9 cellular contexts compared by ENCODE assay signal in the genomic region with DNA sequence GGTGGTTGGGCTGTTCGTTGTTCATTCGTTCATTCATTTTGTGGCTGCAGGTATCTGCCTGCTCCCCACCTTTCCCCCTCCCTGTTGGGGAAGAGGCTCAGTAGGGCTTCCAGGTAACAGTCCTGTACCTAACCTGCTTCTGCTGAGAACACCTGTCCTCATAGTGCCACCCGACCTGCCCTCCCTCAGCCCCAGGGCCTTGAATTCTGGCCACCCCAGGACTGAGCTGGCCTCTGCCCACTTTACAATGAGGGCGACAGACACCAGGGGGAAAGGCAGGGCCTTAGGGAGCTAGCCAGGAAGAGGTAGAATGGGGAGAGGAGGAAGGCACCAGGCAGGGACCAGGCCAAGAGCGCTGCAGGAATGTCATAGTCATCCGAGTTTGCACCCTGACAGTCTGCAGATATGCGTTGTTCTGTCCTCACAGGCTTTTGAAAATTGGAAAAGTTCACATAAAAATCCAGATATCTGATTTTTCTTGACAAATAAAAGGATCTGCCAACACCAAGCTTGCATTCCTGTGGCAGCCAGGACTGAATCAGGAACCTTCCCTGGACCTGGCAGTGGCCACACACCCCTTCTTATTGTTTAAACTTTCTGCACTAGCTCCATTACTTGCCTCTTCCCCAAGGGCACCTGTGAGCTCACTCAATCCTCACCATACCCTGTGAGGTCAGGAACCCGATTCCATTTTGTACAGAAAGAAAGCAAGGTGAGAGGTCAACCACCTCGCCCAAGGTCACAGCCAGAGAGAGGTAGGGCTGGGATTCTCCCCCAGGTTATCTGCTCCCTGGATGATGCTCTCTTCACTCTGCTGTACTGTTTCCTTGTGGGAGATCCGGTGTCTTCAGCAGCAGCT. TPM values are rescaled to one million over a fixed set of nuclear protein-coding genes. Genes with fewer than 3 reads are reported as not detected.
DNase-seq lines count a peak whose midpoint lies in the region; ATAC-seq, FAIRE-seq and TF ChIP-seq lines count a peak whose summit lies in the region.
"Had no signal": no experiment of that assay in that cellular context is flagged by ENCODE, and none has a peak within 500 bp of the region (broad histone marks: within the 10 kb centered on the region; RNA-seq: fewer than 3 reads in every experiment).

No MANE protein-coding gene starts in this region.

- POLR2A ChIA-PET in endothelial cell of umbilical vein (lab: Charles Lee) = no interaction called here
- POLR2A ChIA-PET in naive thymus-derived CD8-positive, alpha-beta T cell (lab: Charles Lee) = no interaction called here

- no peaks in the 10 kb centered on the region for H3K9me1 ChIP-seq in endothelial cell of umbilical vein (replicated peaks; ENCODE audit: control insufficient read depth, extremely low read depth, insufficient read depth, low read length)

- H3K9me3 ChIP-seq in left ventricle myocardium inferior (replicated peaks) = no peaks in the 10 kb centered on the region
- H3K9me3 ChIP-seq in endothelial cell of umbilical vein (replicated peaks; ENCODE audit: control insufficient read depth, insufficient read depth, low read length) = no peaks in the 10 kb centered on the region
- H3K9me3 ChIP-seq in vagina = no peaks in the 10 kb centered on the region

- H3K27ac ChIP-seq in left ventricle myocardium inferior (replicated peaks) (peak overlapping the region; percentile 89), endothelial cell of umbilical vein (ENCODE audit: insufficient read depth, low read depth, low read length) (peak overlapping the region; percentile 1), vagina (peak overlapping the region; percentile 87)

- dilution Hi-C loops in endothelial cell of umbilical vein (cut with MboI; ENCODE audit: extremely low pct_ligation_motif_present, low sequenced_read_pairs) = loop anchor here (25.0 kb wide), 1 partner anchor 676 kb away; no protein-coding TSS in a partner anchor

- peak overlapping the region; percentile 97 for H2AFZ ChIP-seq in endothelial cell of umbilical vein (ENCODE audit: low read depth, low read length)

- FAIRE-seq in endothelial cell of umbilical vein (lab: Jason Lieb, UNC) = no peak

- H3K36me3 Mint-ChIP-seq in naive thymus-derived CD8-positive, alpha-beta T cell = no peaks in the 10 kb centered on the region

- H3K36me3 ChIP-seq in left ventricle myocardium inferior (no peaks in the 10 kb centered on the region), endothelial cell of umbilical vein (ENCODE audit: control insufficient read depth in 2 of 2, extremely low read depth in 1 of 2, insufficient read depth in 2 of 2, low read length in 2 of 2) (no peaks in the 10 kb centered on the region), vagina (no peaks in the 10 kb centered on the region)

- H3K27ac Mint-ChIP-seq in naive thymus-derived CD8-positive, alpha-beta T cell = peak overlapping the region in 8 of 10 donors; percentile 4 to 74 (median 44)
- H3K27ac Mint-ChIP-seq: activated B cell treated with CpG ODN at 0.5 μM for 24 hours had no signal

- no peaks in the 10 kb centered on the region for H3K79me2 ChIP-seq in endothelial cell of umbilical vein (ENCODE audit: control insufficient read depth, insufficient read depth, low read length)

- CTCF ChIA-PET in endothelial cell of umbilical vein (lab: Charles Lee) = interaction anchor here (0.8 to 4.4 kb wide), 5 partner anchors 8 to 33 kb away, joined by 3 to 48 read pairs (median 5); no protein-coding TSS in a partner anchor

- TF ChIP-seq CTCF in left ventricle myocardium inferior (IDR thresholded peaks at IDR 0.05; ENCODE audit: borderline replicate concordance) (no peak), endothelial cell of umbilical vein (IDR thresholded peaks at IDR 0.05; ENCODE audit: extremely low read depth in 1 of 2, insufficient read depth in 1 of 2, low read depth in 1 of 2, low read length in 2 of 2) (no peak), vagina (IDR thresholded peaks at IDR 0.05) (no peak)

- peak overlapping the region; percentile 49 for H3K4me2 ChIP-seq in endothelial cell of umbilical vein (ENCODE audit: insufficient read depth, low read length)

- BruUV-seq in endothelial cell of umbilical vein (replicated peaks; lab: Mats Ljungman, UMichigan) = no TSS peak

- DNase-seq in left ventricle myocardium inferior = no peak
- DNase-seq in cardiac septum (ENCODE audit: low spot score) = no peak
- no peak for DNase-seq in endothelial cell of umbilical vein (ENCODE audit: low read depth, low spot score)
- no peak for DNase-seq in naive thymus-derived CD8-positive, alpha-beta T cell
- no peak for DNase-seq in vagina (ENCODE audit: extremely low spot score in 2 of 2)
- no peak for DNase-seq in NCI-H510A (lab: John Stamatoyannopoulos, UW)
- DNase-seq in NCI-H524 treated with DMSO at 0.1 percent for 48 hours (lab: John Stamatoyannopoulos, UW) = no peak
- DNase-seq: activated B cell treated with CpG ODN at 0.5 μM for 24 hours had no signal

- TF ChIP-seq POLR2A in endothelial cell of umbilical vein (IDR thresholded peaks at IDR 0.05; ENCODE audit: low read depth, low read length) (no peak), vagina (IDR thresholded peaks at IDR 0.05) (no peak)

- intact Hi-C loops in left ventricle myocardium inferior (cut with micrococcal nuclease) (no loop called here), cardiac septum (cut with DNase I) (loop anchor here (5.0 kb wide), 2 partner anchors 41 to 656 kb away; a partner anchor contains a TSS), endothelial cell of umbilical vein (cut with micrococcal nuclease) (no loop called here), vagina (cut with DNase I) (no loop called here)

- H3K9me3 Mint-ChIP-seq in naive thymus-derived CD8-positive, alpha-beta T cell = peaks cover 0 to 2% (median 0%) of the 10 kb centered on the region in 9 donors

- H4K20me1 ChIP-seq in endothelial cell of umbilical vein (replicated peaks; ENCODE audit: control insufficient read depth, extremely low read depth, insufficient read depth, low read length) = no peaks in the 10 kb centered on the region

- peaks cover 4 to 17% (median 14%) of the 10 kb centered on the region in 4 donors for H3K4me1 Mint-ChIP-seq in naive thymus-derived CD8-positive, alpha-beta T cell

- H3K4me1 ChIP-seq in left ventricle myocardium inferior (peaks cover 45% of the 10 kb centered on the region), endothelial cell of umbilical vein (ENCODE audit: control insufficient read depth, extremely low read depth, insufficient read depth, low read length) (peaks cover 28% of the 10 kb centered on the region), vagina (peaks cover 22% of the 10 kb centered on the region)

- peak overlapping the region; percentile 52 to 78 (median 65) for H3K4me3 Mint-ChIP-seq in naive thymus-derived CD8-positive, alpha-beta T cell
- H3K4me3 Mint-ChIP-seq: activated B cell treated with CpG ODN at 0.5 μM for 24 hours had no signal

- H3K27me3 Mint-ChIP-seq in naive thymus-derived CD8-positive, alpha-beta T cell = no peaks in the 10 kb centered on the region

- H3K4me3 ChIP-seq in left ventricle myocardium inferior (peak overlapping the region; percentile 64), endothelial cell of umbilical vein (replicated peaks in 1 of 3; ENCODE audit: insufficient read depth in 1 of 3, low read depth in 1 of 3, low read length in 3 of 3) (no peak overlapping the region), vagina (peak overlapping the region; percentile 50 to 55)

- ATAC-seq in naive thymus-derived CD8-positive, alpha-beta T cell = no peak
- ATAC-seq in GM19455 (IDR thresholded peaks at IDR 0.05; ENCODE audit: unreplicated experiment) = no peak

- H3K9ac ChIP-seq in endothelial cell of umbilical vein (replicated peaks; ENCODE audit: extremely low read depth, insufficient read depth, low read length) = peak overlapping the region; percentile 52

- H3K27me3 ChIP-seq in left ventricle myocardium inferior (ENCODE audit: low read depth) (no peaks in the 10 kb centered on the region), endothelial cell of umbilical vein (ENCODE audit: control insufficient read depth in 2 of 2, insufficient read depth in 2 of 2, low read length in 2 of 2) (no peaks in the 10 kb centered on the region), vagina (no peaks in the 10 kb centered on the region)

TF ChIP-seq in endothelial cell of umbilical vein, 7 proteins besides CTCF, POLR2A, EP300 and RAD21:
- no peak for TF ChIP-seq POLR2AphosphoS5 (IDR thresholded peaks at IDR 0.05; ENCODE audit: insufficient read depth, low read depth, low read length)

RNA-seq across cellular contexts. Expression of a gene that starts 35.3 kb away (rescaled TPM):
- 390 TPM for total RNA-seq in left ventricle myocardium inferior
- 258 TPM for total RNA-seq in cardiac septum
- 96.7 and 97.4 TPM in 2 replicates for total RNA-seq in endothelial cell of umbilical vein
- polyA plus RNA-seq in endothelial cell of umbilical vein = 22.7 and 36.1 TPM in 2 replicates
- polyA plus RNA-seq in endothelial cell of umbilical vein (2011; cell fraction: cytosol; rRNA removed) = 94.7 and 104 TPM in 2 replicates
- 30.5 and 49.8 TPM in 2 replicates for polyA plus RNA-seq in endothelial cell of umbilical vein (2011; cell fraction: nucleus; rRNA removed)
- polyA plus RNA-seq in endothelial cell of umbilical vein (2012) = 202 and 208 TPM in 2 replicates
- polyA minus RNA-seq in endothelial cell of umbilical vein = 4.9 and 9.9 TPM in 2 replicates
- polyA minus RNA-seq in endothelial cell of umbilical vein (2011; cell fraction: cytosol; rRNA and poly(A)+ RNA removed) = 10.2 TPM
- 10.6 and 10.7 TPM in 2 replicates for polyA minus RNA-seq in endothelial cell of umbilical vein (2011; cell fraction: nucleus; rRNA and poly(A)+ RNA removed)
- 10 to 100 TPM; 34.4 to 41.2 TPM for total RNA-seq in naive thymus-derived CD8-positive, alpha-beta T cell
- 100 to 1,000 TPM; 196 to 245 (median 229) TPM for polyA plus RNA-seq in naive thymus-derived CD8-positive, alpha-beta T cell
- total RNA-seq in vagina = 87.7 TPM

Comparison
In these comparisons a context has a peak if more than half of its experiments do, and no peak if none do; other contexts are left out.
1. H3K27ac ChIP-seq: peak in every context shown above with its lines; median percentile 89 in left ventricle myocardium inferior; 87 in vagina; 1 in endothelial cell of umbilical vein.
2. H3K4me3 ChIP-seq: peak in left ventricle myocardium inferior (single experiment) and vagina (2 of 2); none in endothelial cell of umbilical vein (0 of 3).